In the genomic region with DNA sequence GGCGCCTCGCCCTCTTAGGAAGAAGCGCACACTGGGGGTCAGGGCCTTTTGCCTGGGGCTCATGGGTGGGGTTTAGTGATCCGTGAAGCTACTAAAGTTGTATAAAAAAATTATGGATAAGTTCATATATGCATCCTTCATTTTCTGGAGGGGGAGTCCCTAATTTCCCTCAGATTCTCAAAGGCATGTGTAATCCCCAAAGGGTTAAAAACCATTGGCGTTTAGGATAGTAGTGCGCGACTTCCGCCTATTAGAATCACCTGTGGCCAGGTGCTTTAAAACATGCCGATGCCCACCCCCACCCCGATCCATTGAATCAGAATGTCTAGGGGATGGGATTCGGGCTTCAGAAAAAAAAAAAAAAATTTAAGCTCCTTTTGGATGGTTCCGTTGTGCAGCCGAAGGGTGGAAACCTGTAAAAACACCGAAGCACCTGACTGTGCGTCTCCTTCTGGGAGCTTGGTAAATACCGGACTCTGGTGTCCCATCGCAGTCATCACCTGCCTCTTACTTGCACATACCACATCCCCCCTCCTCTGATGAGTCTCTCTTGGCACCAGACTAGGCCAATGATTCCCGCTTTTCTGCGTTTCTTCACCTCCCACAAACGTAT, we compare ENCODE assay signal across 7 cellular contexts. TPM values are rescaled to one million over a fixed set of nuclear protein-coding genes. Genes with fewer than 3 reads are reported as not detected.
A peak's percentile ranks its signal among the peaks of the same experiment; 100 is the strongest.
DNase-seq lines count a peak whose midpoint lies in the region; ATAC-seq and TF ChIP-seq lines count a peak whose summit lies in the region.

No MANE protein-coding gene starts in this region.

- no peak overlapping the region for H2AK5ac ChIP-seq in neuronal stem cell (ENCODE audit: low read depth, low read length)

- DNase-seq in GM23248 (peak; percentile 22), NT2/D1 (ENCODE audit: low read depth, low spot score) (no peak), epithelial cell of proximal tubule (ENCODE audit: low read depth) (no peak), neuronal stem cell (ENCODE audit: low spot score) (no peak), SHP77 (lab: John Stamatoyannopoulos, UW) (no peak), SKM-1 treated with dmso at 0.1 percent for 144 hours (lab: John Stamatoyannopoulos, UW; ENCODE audit: unreplicated experiment) (no peak)

- H3K4me1 ChIP-seq in GM23248 (ENCODE audit: insufficient read depth) (peaks cover 14% of the 10 kb centered on the region), NT2/D1 (ENCODE audit: insufficient read depth, insufficient read length) (no peaks in the 10 kb centered on the region), neuronal stem cell (ENCODE audit: control insufficient read depth in 2 of 2, insufficient read depth in 1 of 2, low read depth in 1 of 2, low read length in 2 of 2) (peaks cover 4 to 9% of the 10 kb centered on the region in 2 donors)

- H2BK5ac ChIP-seq in neuronal stem cell (ENCODE audit: low read length), result no peak overlapping the region

- peak overlapping the region; percentile 87 for H3K9ac ChIP-seq in GM23248
- peak overlapping the region; percentile 70 for H3K9ac ChIP-seq in NT2/D1 (ENCODE audit: insufficient read length, low read depth)
- H3K9ac ChIP-seq in neuronal stem cell (ENCODE audit: low read depth, low read length, poor library complexity), result no peak overlapping the region

- peak overlapping the region; percentile 83 for H3K4me3 ChIP-seq in GM23248
- H3K4me3 ChIP-seq in NT2/D1 (ENCODE audit: insufficient read length, low read depth), result peak overlapping the region; percentile 66
- H3K4me3 ChIP-seq in epithelial cell of proximal tubule (ENCODE audit: low read depth, low read length), result peak overlapping the region; percentile 67
- peak overlapping the region in 1 of 2 donors; percentile 92 for H3K4me3 ChIP-seq in neuronal stem cell (ENCODE audit: low read length in 2 of 2)

- H3K4me2 ChIP-seq in GM23248 (ENCODE audit: unreplicated experiment), result peak overlapping the region; percentile 95
- H3K4me2 ChIP-seq in neuronal stem cell (ENCODE audit: insufficient read depth, low read length, poor library complexity, severe bottlenecking), result peak overlapping the region; percentile 75

- H3K36me3 ChIP-seq in GM23248 (ENCODE audit: low read depth) (peaks cover 12% of the 10 kb centered on the region), NT2/D1 (ENCODE audit: insufficient read depth, insufficient read length, low read length) (peaks cover 4% of the 10 kb centered on the region), neuronal stem cell (replicated peaks in 1 of 2; ENCODE audit: control insufficient read depth in 2 of 2, insufficient read depth in 2 of 2, low read length in 2 of 2) (no peaks in the 10 kb centered on the region)

- no peaks in the 10 kb centered on the region for H3K79me2 ChIP-seq in GM23248 (ENCODE audit: insufficient read depth)

- in situ Hi-C loops in GM23248 (cut with MboI), result no loop called here

- 8% methylated on average over 20 of the region's 20 CpGs for WGBS in GM23248 (ENCODE audit: low coverage in 1 of 2, low lambda C conversion rate in 2 of 2, missing lambda C conversion rate in 2 of 2), 2 experiments
- no CpG with 5 or more reads among the region's 20 CpGs for WGBS in neuronal stem cell (ENCODE audit: extremely low coverage in 2 of 2, insufficient read length in 2 of 2, insufficient replicate concordance in 1 of 2), 2 donors

- no peaks in the 10 kb centered on the region for H4K20me1 ChIP-seq in GM23248 (ENCODE audit: insufficient read depth)

- H3K79me1 ChIP-seq in neuronal stem cell (ENCODE audit: low read depth, low read length), result no peaks in the 10 kb centered on the region

- H4K8ac ChIP-seq in neuronal stem cell (ENCODE audit: low read depth, low read length), result no peak overlapping the region

- H3K27me3 ChIP-seq in GM23248 (replicated peaks; ENCODE audit: insufficient read depth), result no peaks in the 10 kb centered on the region
- H3K27me3 ChIP-seq in NT2/D1 (ENCODE audit: insufficient read depth, insufficient read length), result peaks cover 5% of the 10 kb centered on the region
- peaks cover 0 to 9% (median 2%) of the 10 kb centered on the region in 3 experiments for H3K27me3 ChIP-seq in neuronal stem cell (ENCODE audit: control insufficient read depth in 3 of 3, insufficient read depth in 3 of 3, low read depth in 1 of 3, low read length in 3 of 3)

- H3K4ac ChIP-seq in neuronal stem cell (ENCODE audit: low read length), result no peak overlapping the region

- H4K91ac ChIP-seq in neuronal stem cell (ENCODE audit: low read depth, low read length, poor library complexity), result no peak overlapping the region

- H3K23ac ChIP-seq in neuronal stem cell (ENCODE audit: low read depth, low read length, poor library complexity), result peak overlapping the region; percentile 77

- peak overlapping the region; percentile 93 for H3K18ac ChIP-seq in neuronal stem cell (ENCODE audit: low read length)

- H3K9me2 ChIP-seq in GM23248 (ENCODE audit: insufficient read depth), result no peaks in the 10 kb centered on the region

- H2AFZ ChIP-seq in GM23248 (peak overlapping the region; percentile 84), neuronal stem cell (ENCODE audit: low read length) (no peak overlapping the region)

- no peak overlapping the region for H2BK15ac ChIP-seq in neuronal stem cell (ENCODE audit: low read length)

- H2BK120ac ChIP-seq in neuronal stem cell (ENCODE audit: low read depth, low read length), result no peak overlapping the region

- H3K9me3 ChIP-seq in GM23248 (ENCODE audit: low read depth) (no peaks in the 10 kb centered on the region), NT2/D1 (ENCODE audit: insufficient read depth, low read length) (peaks cover 1% of the 10 kb centered on the region; the same call in 1 of the 2 replicates), neuronal stem cell (replicated peaks in 1 of 2; ENCODE audit: control insufficient read depth in 2 of 2, insufficient read depth in 1 of 2, low read depth in 1 of 2, low read length in 2 of 2) (peaks cover 0 to 2% of the 10 kb centered on the region in 2 donors)

- H3F3A ChIP-seq in GM23248 (ENCODE audit: insufficient read depth), result peaks cover 19% of the 10 kb centered on the region

- ATAC-seq in GM21723 (IDR thresholded peaks at IDR 0.05; ENCODE audit: unreplicated experiment), result no peak

- H3K14ac ChIP-seq in neuronal stem cell (ENCODE audit: low read length), result peak overlapping the region; percentile 83

- H3K27ac ChIP-seq in GM23248, result peak overlapping the region; percentile 20; the same call in 1 of the 2 replicates
- no peak overlapping the region for H3K27ac ChIP-seq in neuronal stem cell (replicated peaks; ENCODE audit: low read length)

- no peak overlapping the region for H2BK12ac ChIP-seq in neuronal stem cell (ENCODE audit: low read length)

- TF ChIP-seq CTCF in epithelial cell of proximal tubule (conservative IDR thresholded peaks at IDR 0.05; ENCODE audit: low read depth, low read length), result no peak

RNA-seq across cellular contexts. Expression of gene APH1B, which starts 0.6 kb away (rescaled TPM):
- total RNA-seq in GM23248 (2014; rRNA removed; shearing (Covaris generic)), result 15.8 and 18.6 TPM in 2 replicates
- polyA plus RNA-seq in GM23248 (2016; fragmentation: Nextera tagmentation; extraction: Ambion mirVana), result 40.5 and 43.2 TPM in 2 replicates
- 2.7 and 3.9 TPM in 2 replicates for total RNA-seq in epithelial cell of proximal tubule
- polyA plus RNA-seq in neuronal stem cell (2013, experiment 1 of 2), result 3.6 TPM
- 3.9 TPM for polyA plus RNA-seq in neuronal stem cell (2013, experiment 2 of 2)
